ENCODE assay signal across 7 cellular contexts in genomic region chr13:98480915-98481510, GRCh38.
A peak's percentile ranks its signal among the peaks of the same experiment; 100 is the strongest.
DNase-seq lines count a peak whose midpoint lies in the region; ATAC-seq and TF ChIP-seq lines count a peak whose summit lies in the region.

No MANE protein-coding gene starts in this region.

- intact Hi-C loops in psoas muscle (cut with DNase I): loop anchor here (5.0 kb wide), 1 partner anchor 96 kb away; the partner anchor contains the start of gene STK24 (in 2 of the 2)

- no peaks in the 10 kb centered on the region for H3K9me3 ChIP-seq in psoas muscle

- H3K9me3 Mint-ChIP-seq in activated naive CD4-positive, alpha-beta T cell treated with anti-CD3 and anti-CD28 coated beads, Interleukin-2, amount 50 U/mL, for 24 hours: no peaks in the 10 kb centered on the region

- H3K4me1 Mint-ChIP-seq in activated naive CD4-positive, alpha-beta T cell treated with anti-CD3 and anti-CD28 coated beads, Interleukin-2, amount 50 U/mL, for 24 hours: peaks cover 79% of the 10 kb centered on the region

- H3K27me3 ChIP-seq in psoas muscle (ENCODE audit: insufficient read depth in 3 of 3, low read length in 2 of 3): no peaks in the 10 kb centered on the region

- no peaks in the 10 kb centered on the region for H3K27me3 Mint-ChIP-seq in activated naive CD4-positive, alpha-beta T cell treated with anti-CD3 and anti-CD28 coated beads, Interleukin-2, amount 50 U/mL, for 24 hours

- H3K36me3 Mint-ChIP-seq in activated naive CD4-positive, alpha-beta T cell treated with anti-CD3 and anti-CD28 coated beads, Interleukin-2, amount 50 U/mL, for 24 hours: peaks cover 6% of the 10 kb centered on the region

- H3K36me3 ChIP-seq in psoas muscle (ENCODE audit: insufficient read depth in 1 of 2, low read depth in 1 of 2): no peaks in the 10 kb centered on the region

- no peak for TF ChIP-seq CTCF in psoas muscle (IDR thresholded peaks at IDR 0.05)

- H3K4me1 ChIP-seq in psoas muscle: peaks cover 59% of the 10 kb centered on the region

- peak; percentile 41 for ATAC-seq in GM19324 (IDR thresholded peaks at IDR 0.05; ENCODE audit: low FRiP score, unreplicated experiment)
- ATAC-seq in HG03565 (IDR thresholded peaks at IDR 0.05; ENCODE audit: unreplicated experiment): peak; percentile 21
- ATAC-seq in psoas muscle: peak in 2 of 4 donors; percentile 13 to 22
- no peak for ATAC-seq in HG02970 (IDR thresholded peaks at IDR 0.05; ENCODE audit: low FRiP score, unreplicated experiment)

- H3K4me3 Mint-ChIP-seq in activated naive CD4-positive, alpha-beta T cell treated with anti-CD3 and anti-CD28 coated beads, Interleukin-2, amount 50 U/mL, for 24 hours: peak overlapping the region; percentile 47

- peak overlapping the region; percentile 92 for H3K27ac Mint-ChIP-seq in activated naive CD4-positive, alpha-beta T cell treated with anti-CD3 and anti-CD28 coated beads, Interleukin-2, amount 50 U/mL, for 24 hours

- peak overlapping the region; percentile 87 for H3K27ac ChIP-seq in psoas muscle

- WGBS in psoas muscle, 3 donors: 39 to 51% (median 40%) methylated on average over 11 of the region's 11 CpGs

- no peak overlapping the region for H3K4me3 ChIP-seq in psoas muscle

- DNase-seq in psoas muscle (no peak), middle frontal gyrus (ENCODE audit: extremely low spot score, low spot score) (no peak), GDM1 (lab: John Stamatoyannopoulos, UW) (no peak)
